Comparison of ENCODE assay signal across 16 cellular contexts in genomic region chr6:97405818-97406409, GRCh38.
"Had no signal": no experiment of that assay in that cellular context is flagged by ENCODE, and none has a peak within 500 bp of the region (broad histone marks: within the 10 kb centered on the region; RNA-seq: fewer than 3 reads in every experiment).

No MANE protein-coding gene starts in this region.

- H3K27me3 ChIP-seq: ascending aorta, esophagus squamous epithelium, testis, upper lobe of right lung had no signal

- H3K4me3 ChIP-seq: ascending aorta, esophagus squamous epithelium, testis, upper lobe of right lung had no signal

- H3K9me3 ChIP-seq: ascending aorta, esophagus squamous epithelium, testis, upper lobe of right lung had no signal

- H3K27ac Mint-ChIP-seq: natural killer cell treated with Interleukin-12 subunit alpha and Interleukin-12 subunit beta and Interleukin-15 and Interleukin-18, amount 100 ng/mL, for 72 hours; stimulated activated naive CD8-positive, alpha-beta T cell treated with anti-CD3 and anti-CD28 coated beads, Interleukin-15, Interleukin-2, amounts not matched to agents 100 ng/mL and 50 ng/mL, for 24 hours had no signal

- H3K9me3 Mint-ChIP-seq: natural killer cell treated with Interleukin-12 subunit alpha and Interleukin-12 subunit beta and Interleukin-15 and Interleukin-18, amount 100 ng/mL, for 72 hours; stimulated activated naive CD8-positive, alpha-beta T cell treated with anti-CD3 and anti-CD28 coated beads, Interleukin-15, Interleukin-2, amounts not matched to agents 100 ng/mL and 50 ng/mL, for 24 hours had no signal

- H3K36me3 Mint-ChIP-seq: natural killer cell treated with Interleukin-12 subunit alpha and Interleukin-12 subunit beta and Interleukin-15 and Interleukin-18, amount 100 ng/mL, for 72 hours had no signal

- H3K36me3 ChIP-seq: ascending aorta, esophagus squamous epithelium, upper lobe of right lung had no signal

- ATAC-seq: left lobe of liver; natural killer cell treated with Interleukin-12 subunit alpha and Interleukin-12 subunit beta and Interleukin-15 and Interleukin-18, amount 100 ng/mL, for 72 hours; upper lobe of right lung had no signal

- H3K4me3 Mint-ChIP-seq: natural killer cell treated with Interleukin-12 subunit alpha and Interleukin-12 subunit beta and Interleukin-15 and Interleukin-18, amount 100 ng/mL, for 72 hours; stimulated activated naive CD8-positive, alpha-beta T cell treated with anti-CD3 and anti-CD28 coated beads, Interleukin-15, Interleukin-2, amounts not matched to agents 100 ng/mL and 50 ng/mL, for 24 hours had no signal

- DNase-seq: activated CD4-positive, alpha-beta T cell treated with anti-CD3 and anti-CD28 coated beads for 1 hour; activated CD4-positive, alpha-beta T cell treated with anti-CD3 and anti-CD28 coated beads, Interleukin-2, amount 50 U/mL, for 48 hours; activated T-cell treated with anti-CD3 and anti-CD28 coated beads, Interleukin-2, amount 50 U/mL, for 48 hours; esophagus squamous epithelium; foreskin fibroblast; glutamatergic neuron; mammary epithelial cell; occipital lobe; stimulated activated CD4-positive, alpha-beta T cell treated with anti-CD3 and anti-CD28 coated beads, Interleukin-4, amount 100 ng/mL, for 1 hour; stimulated activated CD8-positive, alpha-beta memory T cell treated with anti-CD3 and anti-CD28 coated beads, Interleukin-4, amount 100 ng/mL, for 48 hours; testis; upper lobe of right lung had no signal

- H3K4me1 ChIP-seq: ascending aorta, esophagus squamous epithelium, testis, upper lobe of right lung had no signal

- H3K27ac ChIP-seq: ascending aorta, esophagus squamous epithelium, testis, upper lobe of right lung had no signal
